Comparison of ENCODE assay signal across 23 cellular contexts in the genomic region with DNA sequence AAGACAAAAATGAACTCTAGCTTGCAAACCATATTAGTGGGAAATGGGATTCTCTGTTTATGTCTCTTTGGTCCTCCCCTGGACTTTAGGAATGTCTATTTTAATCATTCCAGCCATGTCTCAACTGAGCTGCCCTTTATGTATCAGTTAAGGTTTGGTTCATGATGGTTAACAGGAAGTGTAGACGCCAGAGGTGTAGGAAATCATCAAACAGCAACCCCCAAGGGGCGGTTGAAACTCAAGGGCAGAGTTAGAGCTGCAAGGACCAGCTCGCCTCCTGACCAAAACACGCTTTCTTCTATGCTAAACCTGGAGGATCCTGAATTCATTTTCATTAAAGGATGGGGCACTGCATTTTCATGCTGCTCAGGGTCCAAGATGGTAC. TPM values are rescaled to one million over a fixed set of nuclear protein-coding genes. Genes with fewer than 3 reads are reported as not detected.
A peak's percentile ranks its signal among the peaks of the same experiment; 100 is the strongest.
DNase-seq lines count a peak whose midpoint lies in the region; ATAC-seq, FAIRE-seq and TF ChIP-seq lines count a peak whose summit lies in the region.
"Had no signal": no experiment of that assay in that cellular context is flagged by ENCODE, and none has a peak within 500 bp of the region (broad histone marks: within the 10 kb centered on the region; RNA-seq: fewer than 3 reads in every experiment).

No MANE protein-coding gene starts in this region.

- no peaks in the 10 kb centered on the region for H3K9me2 ChIP-seq in GM23248 (ENCODE audit: insufficient read depth)

- H3K36me3 ChIP-seq in GM23248 (ENCODE audit: low read depth) (no peaks in the 10 kb centered on the region), GM12878 (ENCODE audit: control insufficient read depth in 2 of 2, insufficient read depth in 2 of 2, low read length in 1 of 2) (no peaks in the 10 kb centered on the region), osteoblast (ENCODE audit: insufficient read depth, low read length) (no peaks in the 10 kb centered on the region), left lung (no peaks in the 10 kb centered on the region), colonic mucosa (no peaks in the 10 kb centered on the region)
- H3K36me3 ChIP-seq: transverse colon had no signal

- H3K79me2 ChIP-seq in GM23248 (ENCODE audit: insufficient read depth) (no peaks in the 10 kb centered on the region), GM12878 (ENCODE audit: control insufficient read depth, insufficient read depth, low read length) (peaks cover 56% of the 10 kb centered on the region), osteoblast (ENCODE audit: insufficient read depth, low read length) (no peaks in the 10 kb centered on the region)

- H3K4me2 ChIP-seq in GM23248 (ENCODE audit: unreplicated experiment), result peak overlapping the region; percentile 50
- H3K4me2 ChIP-seq in GM12878 (ENCODE audit: control insufficient read depth, insufficient read depth), result peak overlapping the region; percentile 86
- H3K4me2 ChIP-seq in osteoblast (ENCODE audit: insufficient read depth, low read length), result peak overlapping the region; percentile 61

- no peak for TF ChIP-seq POLR2A in GM12878 (IDR thresholded peaks at IDR 0.05; ENCODE audit: low read depth, low read length)

- intact Hi-C loops in GM12878 (cut with micrococcal nuclease; ENCODE audit: unreplicated experiment), result loop anchor here (2.0 kb wide), 2 partner anchors 57 to 91 kb away; no protein-coding TSS in a partner anchor
- intact Hi-C loops in left lung (cut with DNase I), result no loop called here
- intact Hi-C loops in colonic mucosa (cut with DNase I), result no loop called here

- CTCF ChIA-PET in GM12878 (lab: Yijun Ruan, JAX), result interaction anchor here (0.8 to 4.5 kb wide), 6 partner anchors 11 to 185 kb away, joined by 3 to 42 read pairs (median 3); no protein-coding TSS in a partner anchor

- TF ChIP-seq CTCF in GM12878 (IDR thresholded peaks at IDR 0.05 in 2 of 3, conservative IDR thresholded peaks at IDR 0.05 in 1 of 3; ENCODE audit: control insufficient read depth in 2 of 3, extremely low read depth in 1 of 3, insufficient read depth in 1 of 3, low read depth in 3 of 3, low read length in 3 of 3) (no peak), osteoblast (IDR thresholded peaks at IDR 0.05; ENCODE audit: extremely low read depth, low read depth, low read length) (no peak), left lung (IDR thresholded peaks at IDR 0.05) (no peak), colonic mucosa (IDR thresholded peaks at IDR 0.05) (no peak)

- H3K4me1 ChIP-seq in GM23248 (ENCODE audit: insufficient read depth) (peaks cover 50% of the 10 kb centered on the region), GM12878 (ENCODE audit: control insufficient read depth, insufficient read depth, low read length) (peaks cover 48% of the 10 kb centered on the region), osteoblast (ENCODE audit: insufficient read depth, low read length) (peaks cover 46% of the 10 kb centered on the region), left lung (no peaks in the 10 kb centered on the region), colonic mucosa (no peaks in the 10 kb centered on the region)
- H3K4me1 ChIP-seq: Caco-2 had no signal

- no peak overlapping the region for H2AFZ ChIP-seq in GM23248
- H2AFZ ChIP-seq in GM12878 (ENCODE audit: control insufficient read depth, low read depth, low read length), result no peak overlapping the region
- no peak overlapping the region for H2AFZ ChIP-seq in osteoblast (ENCODE audit: low read length)

- in situ Hi-C loops in GM23248 (cut with MboI) (no loop called here), GM12878 (cut with MboI) (no loop called here)

- RAD21 ChIA-PET in GM12878 (lab: Charles Lee; ENCODE audit: unreplicated experiment), result interaction anchor here (0.5 to 5.3 kb wide), 10 partner anchors 11 to 475 kb away, joined by 3 to 76 read pairs (median 4); a partner anchor contains a TSS

- SMC1A ChIA-PET in GM12878 (lab: Charles Lee; ENCODE audit: uncharacterized antibody, unreplicated experiment), result interaction anchor here (0.5 to 7.9 kb wide), 13 partner anchors 10 to 182 kb away, joined by 3 to 127 read pairs (median 5); a partner anchor contains a TSS

- H3K9me3 ChIP-seq in GM23248 (ENCODE audit: low read depth), result no peaks in the 10 kb centered on the region
- H3K9me3 ChIP-seq in GM12878 (replicated peaks; ENCODE audit: control insufficient read depth, insufficient read depth, low read length), result no peaks in the 10 kb centered on the region
- no peaks in the 10 kb centered on the region for H3K9me3 ChIP-seq in osteoblast (ENCODE audit: low read depth, low read length)
- no peaks in the 10 kb centered on the region for H3K9me3 ChIP-seq in left lung
- no peaks in the 10 kb centered on the region for H3K9me3 ChIP-seq in colonic mucosa
- H3K9me3 ChIP-seq: Caco-2, transverse colon had no signal

- ATAC-seq in GM12878, result no peak
- no peak for ATAC-seq in left lung
- ATAC-seq: left colon had no signal

- POLR2A ChIA-PET in GM12878 (lab: Charles Lee), result interaction anchor here (1.3 to 4.2 kb wide), 3 partner anchors 11 to 70 kb away, joined by 3 to 45 read pairs (median 3); no protein-coding TSS in a partner anchor

- DNase-seq in EH (ENCODE audit: low read depth) (peak; percentile 36), GM23248 (no peak), GM12878 (ENCODE audit: low read depth, low spot score) (no peak), osteoblast (ENCODE audit: insufficient read length, low spot score, missing footprints) (no peak), cerebellar cortex (ENCODE audit: low spot score) (no peak), left lung (no peak), colonic mucosa (no peak)
- DNase-seq: activated CD4-positive, alpha-beta T cell treated with anti-CD3 and anti-CD28 coated beads, Interleukin-2, amount 50 U/mL, for 1 hour; activated CD8-positive, alpha-beta memory T cell treated with anti-CD3 and anti-CD28 coated beads, Interleukin-2, amount 50 U/mL, for 48 hours; activated gamma-delta T cell; amniotic stem cell; Caco-2; central memory CD4-positive, alpha-beta T cell; DND-41; KBM-7; left colon; NCI-H1092; NCI-H1930; NCI-H2227 treated with DMSO at 0.1 percent for 48 hours; PC-3; SIG-M5; stimulated activated naive CD8-positive, alpha-beta T cell treated with anti-CD3 and anti-CD28 coated beads, Interleukin-15, amount 100 ng/mL, for 72 hours; transverse colon had no signal

- H3K27ac ChIP-seq in GM23248 (peak overlapping the region; percentile 74), GM12878 (ENCODE audit: control insufficient read depth, insufficient read depth) (peak overlapping the region; percentile 93), osteoblast (ENCODE audit: low read depth, low read length) (peak overlapping the region; percentile 94), left lung (peak overlapping the region in 1 of 2 donors; percentile 9), colonic mucosa (no peak overlapping the region)
- H3K27ac ChIP-seq: transverse colon had no signal

- H3K9ac ChIP-seq in GM23248, result no peak overlapping the region
- H3K9ac ChIP-seq in GM12878 (ENCODE audit: control insufficient read depth, insufficient read depth, low read length), result peak overlapping the region; percentile 82
- H3K9ac ChIP-seq in colonic mucosa (ENCODE audit: low read depth in 2 of 2, low read length in 2 of 2), result no peak overlapping the region

- no peak for TF ChIP-seq RAD21 in GM12878 (IDR thresholded peaks at IDR 0.05; ENCODE audit: insufficient read depth, low read depth, low read length)

- peaks cover 34% of the 10 kb centered on the region for H3F3A ChIP-seq in GM23248 (ENCODE audit: insufficient read depth)

- 95 to 96% methylated on average over 4 of the region's 4 CpGs for WGBS in GM23248 (ENCODE audit: low coverage in 1 of 2, low lambda C conversion rate in 2 of 2, missing lambda C conversion rate in 2 of 2), 2 experiments
- WGBS in GM12878 (ENCODE audit: insufficient coverage, insufficient replicate concordance, low lambda C conversion rate, missing lambda C conversion rate), result 69% methylated on average over 4 of the region's 4 CpGs

- no peaks in the 10 kb centered on the region for H3K27me3 ChIP-seq in GM23248 (replicated peaks; ENCODE audit: insufficient read depth)
- H3K27me3 ChIP-seq in GM12878 (replicated peaks in 1 of 2; ENCODE audit: control insufficient read depth in 2 of 2, insufficient read depth in 2 of 2, low read length in 1 of 2), result no peaks in the 10 kb centered on the region
- H3K27me3 ChIP-seq in osteoblast (ENCODE audit: insufficient read depth, low read length), result no peaks in the 10 kb centered on the region
- H3K27me3 ChIP-seq in left lung, result no peaks in the 10 kb centered on the region
- no peaks in the 10 kb centered on the region for H3K27me3 ChIP-seq in colonic mucosa
- H3K27me3 ChIP-seq: transverse colon had no signal

- H3K4me3 ChIP-seq in GM23248, result no peak overlapping the region
- H3K4me3 ChIP-seq in GM12878, result peak overlapping the region; percentile 82
- peak overlapping the region; percentile 8 for H3K4me3 ChIP-seq in osteoblast (ENCODE audit: insufficient read depth, low read length)
- no peak overlapping the region for H3K4me3 ChIP-seq in left lung
- no peak overlapping the region for H3K4me3 ChIP-seq in colonic mucosa
- H3K4me3 ChIP-seq: transverse colon had no signal

- no TSS peak for BruUV-seq in GM12878 (replicated peaks; lab: Mats Ljungman, UMichigan)

- no peak for FAIRE-seq in GM12878 (lab: Jason Lieb, UNC)

- TF ChIP-seq EP300 in GM12878 (IDR thresholded peaks at IDR 0.05; ENCODE audit: borderline replicate concordance in 1 of 2, control insufficient read depth in 1 of 2, low read depth in 2 of 2, low read length in 2 of 2), result no peak

- H4K20me1 ChIP-seq in GM23248 (ENCODE audit: insufficient read depth), result no peaks in the 10 kb centered on the region
- H4K20me1 ChIP-seq in GM12878 (ENCODE audit: control insufficient read depth, insufficient read depth), result no peaks in the 10 kb centered on the region
- H4K20me1 ChIP-seq in osteoblast (ENCODE audit: insufficient read depth, low read length), result no peaks in the 10 kb centered on the region

RNA-seq across cellular contexts. Expression of a gene that starts 53.7 kb away (rescaled TPM):
- total RNA-seq in GM23248 (2014; rRNA removed; shearing (Covaris generic)), result 116 and 137 TPM in 2 replicates
- 32.0 and 32.1 TPM in 2 replicates for polyA plus RNA-seq in GM23248 (2016; fragmentation: Nextera tagmentation; extraction: Ambion mirVana)
- 72.0 and 76.9 TPM in 2 replicates for total RNA-seq in GM12878 (2013; cell fraction: nucleolus; rRNA removed)
- 10.5 and 10.9 TPM in 2 replicates for total RNA-seq in GM12878 (2014; rRNA removed)
- 8.4 and 10.1 TPM in 2 replicates for total RNA-seq in GM12878 (2014; rRNA removed; fragmentation: Illumina TruSeq; extraction: Trizol)
- 31.1 and 32.1 TPM in 2 replicates for total RNA-seq in GM12878 (2021)
- polyA plus RNA-seq in GM12878 (2011; ENCODE audit: low read depth), result 10.0 TPM
- polyA plus RNA-seq in GM12878 (2011; rRNA removed), result 3.4 and 6.8 TPM in 2 replicates
- 3.6 and 7.3 TPM in 2 replicates for polyA plus RNA-seq in GM12878 (2011; cell fraction: cytosol; rRNA removed)
- 10.7 and 12.9 TPM in 2 replicates for polyA plus RNA-seq in GM12878 (2011; cell fraction: nucleus; rRNA removed)
- 10.5 and 16.4 TPM in 2 replicates for polyA plus RNA-seq in GM12878 (2012)
- polyA plus RNA-seq in GM12878 (2014; fragmentation: Illumina TruSeq; extraction: Trizol), result 21.6 and 22.2 TPM in 2 replicates
- 1 to 10 TPM; 2.2 to 4.1 TPM for polyA plus RNA-seq in GM12878 (2014; fragmentation: Nextera tagmentation; extraction: Ambion mirVana)
- polyA plus RNA-seq in GM12878 (2014; rRNA removed), result 10.5 and 13.4 TPM in 2 replicates
- 1 to 10 TPM; 2.7 TPM for polyA plus RNA-seq in GM12878 (2016; fragmentation: Nextera tagmentation; extraction: Ambion mirVana)
- polyA minus RNA-seq in GM12878 (2011; rRNA and poly(A)+ RNA removed), result 10.7 and 19.5 TPM in 2 replicates
- polyA minus RNA-seq in GM12878 (2011; cell fraction: cytosol; rRNA and poly(A)+ RNA removed), result 9.9 and 13.2 TPM in 2 replicates
- polyA minus RNA-seq in GM12878 (2011; cell fraction: nucleus; rRNA and poly(A)+ RNA removed), result 6.5 and 13.8 TPM in 2 replicates
- 114 and 117 TPM in 2 replicates for total RNA-seq in osteoblast
- 100 to 1,000 TPM; 107 to 132 TPM for total RNA-seq in left lung
- 10 to 100 TPM in 1 of 2 donors, 1 to 10 TPM in 1; 5.1 to 10.7 TPM for total RNA-seq in colonic mucosa

Comparison
In these comparisons a context has a peak if more than half of its experiments do, and no peak if none do; other contexts are left out.
1. H3K4me3 ChIP-seq: peak in GM12878 (single experiment) and osteoblast (single experiment); none in GM23248 (single experiment), left lung (0 of 2) and colonic mucosa (single experiment).
2. Peak in every context shown above with its lines, with median percentiles within 50 percentile points of each other: H3K4me2 ChIP-seq.